Comparison of ENCODE assay signal across 1 cellular context in genomic region chr1:156664949-156665411, GRCh38.
A peak's percentile ranks its signal among the peaks of the same experiment; 100 is the strongest.
TF ChIP-seq lines count a peak whose summit lies in the region.

No MANE protein-coding gene starts in this region.

TF ChIP-seq in K562, 482 proteins besides CTCF, POLR2A, EP300 and RAD21 (continued from another document):
- TF ChIP-seq NKRF (IDR thresholded peaks at IDR 0.05; ENCODE audit: borderline replicate concordance) (no peak), HDAC1 (IDR thresholded peaks at IDR 0.05) (peak in 1 of 2 experiments; percentile 38; a peak in 1 of 4 replicates), E4F1 (CRISPR knock-in tag; IDR thresholded peaks at IDR 0.05; ENCODE audit: borderline replicate concordance) (no peak), CHCHD3 (CRISPR knock-in tag; IDR thresholded peaks at IDR 0.05) (no peak), SP1 (CRISPR knock-in tag; IDR thresholded peaks at IDR 0.05) (no peak), TSHZ1 (CRISPR knock-in tag; IDR thresholded peaks at IDR 0.05) (no peak), FOXP1 (CRISPR knock-in tag; IDR thresholded peaks at IDR 0.05) (no peak), TARDBP (IDR thresholded peaks at IDR 0.05) (0 out of 2 replicates have a peak, but pooled peaks have one; percentile 64), KAT8 (IDR thresholded peaks at IDR 0.05; ENCODE audit: low read depth) (no peak), ZBTB43 (CRISPR knock-in tag; IDR thresholded peaks at IDR 0.05) (no peak), RBM14 (IDR thresholded peaks at IDR 0.05; ENCODE audit: borderline replicate concordance, insufficient read depth, low read depth, low read length) (no peak), CTCFL (IDR thresholded peaks at IDR 0.05; ENCODE audit: borderline replicate concordance, insufficient read depth, low read depth, low read length, poor library complexity, severe bottlenecking) (no peak), LCOR (CRISPR knock-in tag; IDR thresholded peaks at IDR 0.05) (no peak), HOMEZ (CRISPR knock-in tag; IDR thresholded peaks at IDR 0.05) (no peak), JUN (IDR thresholded peaks at IDR 0.05; ENCODE audit: borderline replicate concordance, low read depth, low read length) (no peak), JUN (CRISPR knock-in tag; IDR thresholded peaks at IDR 0.05; ENCODE audit: borderline replicate concordance) (no peak), RBBP5 (IDR thresholded peaks at IDR 0.05; ENCODE audit: borderline replicate concordance, insufficient read depth, low read length, poor library complexity, severe bottlenecking) (peak; percentile 16), ZNF217 (CRISPR knock-in tag; IDR thresholded peaks at IDR 0.05) (no peak), GABPB1 (CRISPR knock-in tag; IDR thresholded peaks at IDR 0.05) (no peak), SRSF1 (IDR thresholded peaks at IDR 0.05; ENCODE audit: low read depth, low read length) (no peak), CBX2 (IDR thresholded peaks at IDR 0.05; ENCODE audit: insufficient read depth, low read length, poor library complexity, severe bottlenecking) (no peak), RBM25 (IDR thresholded peaks at IDR 0.05; ENCODE audit: low read depth, low read length, severe bottlenecking) (no peak), ZBED1 (IDR thresholded peaks at IDR 0.05) (no peak), ZNF398 (CRISPR knock-in tag; IDR thresholded peaks at IDR 0.05) (no peak), KHSRP (IDR thresholded peaks at IDR 0.05) (no peak), COPS2 (conservative IDR thresholded peaks at IDR 0.05) (no peak), ZFP36 (IDR thresholded peaks at IDR 0.05; ENCODE audit: low read depth, low read length, partially characterized antibody) (peak; percentile 44), SMARCA4 (IDR thresholded peaks at IDR 0.05) (no peak), HMGN3 (IDR thresholded peaks at IDR 0.05; ENCODE audit: borderline replicate concordance, extremely low read depth, insufficient read length, low read depth, low read length) (no peak), SMAD1 (IDR thresholded peaks at IDR 0.05; ENCODE audit: low read depth, low read length, partially characterized antibody) (peak; percentile 54), HEY1 (CRISPR knock-in tag; IDR thresholded peaks at IDR 0.05; ENCODE audit: borderline replicate concordance) (no peak), MCM2 (IDR thresholded peaks at IDR 0.05; ENCODE audit: low read depth) (no peak), STAG1 (CRISPR knock-in tag; IDR thresholded peaks at IDR 0.05; ENCODE audit: borderline replicate concordance) (no peak), ZSCAN29 (IDR thresholded peaks at IDR 0.05) (no peak), RAD51 (IDR thresholded peaks at IDR 0.05; ENCODE audit: borderline replicate concordance, low read depth) (no peak), WHSC1 (IDR thresholded peaks at IDR 0.05; ENCODE audit: low read length) (no peak), ZNF436 (CRISPR knock-in tag; IDR thresholded peaks at IDR 0.05) (no peak), CREM (IDR thresholded peaks at IDR 0.05; ENCODE audit: low read depth) (no peak), POLR2H (tag; IDR thresholded peaks at IDR 0.05; ENCODE audit: low read depth) (no peak), KLF6 (CRISPR knock-in tag; IDR thresholded peaks at IDR 0.05; ENCODE audit: borderline replicate concordance) (no peak), ATF2 (CRISPR knock-in tag; IDR thresholded peaks at IDR 0.05) (no peak), NEUROD1 (IDR thresholded peaks at IDR 0.05; ENCODE audit: borderline replicate concordance, low read depth, low read length, partially characterized antibody) (no peak), ZNF3 (CRISPR knock-in tag; IDR thresholded peaks at IDR 0.05) (no peak), DEAF1 (CRISPR knock-in tag; IDR thresholded peaks at IDR 0.05) (no peak)
